8 cellular contexts compared by ENCODE assay signal in the genomic region with DNA sequence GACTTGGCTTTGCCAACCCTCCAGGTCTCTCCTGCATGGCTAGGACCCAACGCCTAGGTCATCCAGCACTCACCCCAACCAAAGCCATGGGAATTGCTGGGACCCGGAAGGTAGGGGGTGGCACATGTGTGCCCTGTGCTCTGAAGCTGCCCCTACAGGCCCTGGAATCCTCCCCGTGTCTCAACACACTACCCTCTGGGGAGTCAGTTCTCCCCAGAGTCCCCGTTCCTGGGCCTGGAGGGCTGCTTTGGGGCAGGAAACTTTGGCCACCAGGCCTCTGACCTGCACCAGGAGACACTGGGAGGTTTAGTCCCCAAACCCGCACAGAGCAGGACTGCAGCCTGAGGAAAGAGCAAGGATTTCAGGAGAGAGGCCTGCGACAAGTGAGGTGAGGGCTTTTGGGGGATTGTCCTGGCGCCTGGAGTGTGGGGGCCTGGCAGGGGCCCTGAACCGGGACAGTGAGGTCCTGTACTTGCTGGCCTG. TPM values are rescaled to one million over a fixed set of nuclear protein-coding genes. Genes with fewer than 3 reads are reported as not detected.
A peak's percentile ranks its signal among the peaks of the same experiment; 100 is the strongest.
DNase-seq lines count a peak whose midpoint lies in the region; ATAC-seq and TF ChIP-seq lines count a peak whose summit lies in the region.

No MANE protein-coding gene starts in this region.

- no peak for TF ChIP-seq CTCF in natural killer cell (IDR thresholded peaks at IDR 0.05)

- no peaks in the 10 kb centered on the region for H3K27me3 ChIP-seq in BLaER1 treated with 17β-estradiol and CSF1 and Interleukin-3, amounts not matched to agents 10 nM and 100 nM

- peaks cover 57 to 76% (median 68%) of the 10 kb centered on the region in 10 experiments for H3K4me1 ChIP-seq in BLaER1 treated with 17β-estradiol and CSF1 and Interleukin-3, amounts not matched to agents 10 nM and 100 nM

- intact Hi-C loops in natural killer cell (cut with micrococcal nuclease): loop anchor here (2.0 kb wide), 2 partner anchors 13 to 45 kb away; no protein-coding TSS in a partner anchor

- H4K20me1 ChIP-seq in BLaER1 treated with 17β-estradiol and CSF1 and Interleukin-3, amounts not matched to agents 10 nM and 100 nM: no peaks in the 10 kb centered on the region

- H3K4me3 Mint-ChIP-seq in IgD-negative memory B cell: peak overlapping the region; percentile 90 to 94 (median 93)
- peak overlapping the region; percentile 97 for H3K4me3 Mint-ChIP-seq in natural killer cell

- peaks cover 2% of the 10 kb centered on the region for H3K27me3 Mint-ChIP-seq in IgD-negative memory B cell
- no peaks in the 10 kb centered on the region for H3K27me3 Mint-ChIP-seq in natural killer cell (ENCODE audit: low read depth in 2 of 2)

- ATAC-seq in natural killer cell (no peak), GM21786 (IDR thresholded peaks at IDR 0.05; ENCODE audit: unreplicated experiment) (no peak), GM21381 (IDR thresholded peaks at IDR 0.05; ENCODE audit: unreplicated experiment) (no peak)

- peaks cover 30 to 43% (median 35%) of the 10 kb centered on the region in 3 donors for H3K4me1 Mint-ChIP-seq in IgD-negative memory B cell
- peaks cover 61 to 63% of the 10 kb centered on the region in 2 donors for H3K4me1 Mint-ChIP-seq in natural killer cell

- H3K4me2 ChIP-seq in BLaER1 treated with 17β-estradiol and CSF1 and Interleukin-3, amounts not matched to agents 10 nM and 100 nM: peak overlapping the region; percentile 75 to 97 (median 92)

- no peaks in the 10 kb centered on the region for H3K36me3 Mint-ChIP-seq in IgD-negative memory B cell
- no peaks in the 10 kb centered on the region for H3K36me3 Mint-ChIP-seq in natural killer cell

- DNase-seq in natural killer cell: no peak
- no peak for DNase-seq in DMS153 treated with DMSO at 0.1 percent for 48 hours (lab: John Stamatoyannopoulos, UW; ENCODE audit: unreplicated experiment)
- no peak for DNase-seq in LoVo (ENCODE audit: low spot score)

- H3K9me3 Mint-ChIP-seq in IgD-negative memory B cell (no peaks in the 10 kb centered on the region), natural killer cell (no peaks in the 10 kb centered on the region)

- H3K36me3 ChIP-seq in BLaER1 treated with 17β-estradiol and CSF1 and Interleukin-3, amounts not matched to agents 10 nM and 100 nM: peaks cover 0 to 22% (median 10%) of the 10 kb centered on the region in 11 experiments; a peak in 11 of 22 replicates

- H3K27ac ChIP-seq in BLaER1 treated with 17β-estradiol and CSF1 and Interleukin-3, amounts not matched to agents 10 nM and 100 nM: peak overlapping the region; percentile 76 to 89 (median 85)
- H3K27ac ChIP-seq in cingulate gyrus (ENCODE audit: low read depth, low read length): peak overlapping the region; percentile 72

- H3K27ac Mint-ChIP-seq in IgD-negative memory B cell: peak overlapping the region; percentile 73 to 96 (median 92)
- peak overlapping the region; percentile 92 to 99 for H3K27ac Mint-ChIP-seq in natural killer cell

- H3K9ac ChIP-seq in BLaER1 treated with 17β-estradiol and CSF1 and Interleukin-3, amounts not matched to agents 10 nM and 100 nM: peak overlapping the region; percentile 72 to 83 (median 78)

- no peaks in the 10 kb centered on the region for H3K9me3 ChIP-seq in BLaER1 treated with 17β-estradiol and CSF1 and Interleukin-3, amounts not matched to agents 10 nM and 100 nM (replicated peaks in 1 of 11)

- peak overlapping the region; percentile 50 to 74 (median 64); a peak in 19 of 20 replicates for H3K4me3 ChIP-seq in BLaER1 treated with 17β-estradiol and CSF1 and Interleukin-3, amounts not matched to agents 10 nM and 100 nM

RNA-seq across cellular contexts. Expression of a gene that starts 0.5 kb away (rescaled TPM):
- 233 TPM for polyA plus RNA-seq in IgD-negative memory B cell
- total RNA-seq in natural killer cell: 100 to 1,000 TPM; 540 to 809 (median 710) TPM

RNA-seq across cellular contexts. Expression of a gene that starts 5.7 kb away (rescaled TPM):
- polyA plus RNA-seq in IgD-negative memory B cell: 1,305 TPM
- 1,000 to 10,000 TPM; 1,080 to 1,421 (median 1,273) TPM for total RNA-seq in natural killer cell

RNA-seq across cellular contexts. Expression of a gene that starts 7.3 kb away (rescaled TPM):
- 1.4 TPM for polyA plus RNA-seq in IgD-negative memory B cell
- 100 to 1,000 TPM in 1 of 3 donors, 10 to 100 TPM in 2; 64.0 to 165 (median 93.6) TPM for total RNA-seq in natural killer cell

RNA-seq across cellular contexts. Expression of a gene that starts 14.0 kb away (rescaled TPM):
- not detected for polyA plus RNA-seq in IgD-negative memory B cell
- total RNA-seq in natural killer cell: not detected

RNA-seq across cellular contexts. Expression of a gene that starts 24.4 kb away (rescaled TPM):
- 6.1 TPM for polyA plus RNA-seq in IgD-negative memory B cell
- total RNA-seq in natural killer cell: 100 to 1,000 TPM; 130 to 237 (median 153) TPM
